In the genomic region with DNA sequence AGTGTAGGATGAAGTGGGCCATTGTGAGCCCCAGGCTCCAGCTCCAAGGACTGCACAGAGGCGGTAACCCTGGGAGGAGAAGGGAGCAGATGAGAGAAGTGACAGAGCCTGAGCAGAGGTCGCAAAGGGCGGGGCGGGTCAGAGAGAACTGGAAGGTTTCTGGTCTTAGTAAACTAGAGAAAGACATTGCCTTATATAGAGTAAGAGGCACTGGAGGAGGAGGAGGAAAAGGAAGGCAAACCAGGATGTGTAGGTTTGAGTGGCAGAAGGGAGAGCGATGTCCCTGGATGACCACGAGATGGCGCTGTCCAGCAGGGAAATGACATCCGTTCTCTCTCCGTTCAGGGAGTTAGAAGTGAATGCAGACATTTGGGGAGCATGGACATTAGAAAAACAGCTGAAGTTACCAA, we compare ENCODE assay signal across 8 cellular contexts. TPM values are rescaled to one million over a fixed set of nuclear protein-coding genes. Genes with fewer than 3 reads are reported as not detected.
A peak's percentile ranks its signal among the peaks of the same experiment; 100 is the strongest.
DNase-seq lines count a peak whose midpoint lies in the region; ATAC-seq and TF ChIP-seq lines count a peak whose summit lies in the region.

No MANE protein-coding gene starts in this region.

- intact Hi-C loops in upper lobe of right lung (cut with DNase I): no loop called here

- no peak overlapping the region for H2AFZ ChIP-seq in parathyroid adenoma

- H3K4me2 ChIP-seq in parathyroid adenoma (ENCODE audit: low read length): no peak overlapping the region

- H3K4me1 ChIP-seq in SJCRH30 (no peaks in the 10 kb centered on the region; the same call in 1 of the 2 replicates), parathyroid adenoma (no peaks in the 10 kb centered on the region), upper lobe of right lung (no peaks in the 10 kb centered on the region)

- no peak overlapping the region for H3K27ac ChIP-seq in SJCRH30
- no peak overlapping the region for H3K27ac ChIP-seq in parathyroid adenoma
- H3K27ac ChIP-seq in upper lobe of right lung: no peak overlapping the region

- TF ChIP-seq CTCF in parathyroid adenoma (IDR thresholded peaks at IDR 0.05) (peak; percentile 53), upper lobe of right lung (IDR thresholded peaks at IDR 0.05) (peak; percentile 82)

- ATAC-seq in GM21786 (IDR thresholded peaks at IDR 0.05; ENCODE audit: unreplicated experiment) (peak; percentile 81), upper lobe of right lung (peak; percentile 97)

- H3K79me2 ChIP-seq in parathyroid adenoma: no peaks in the 10 kb centered on the region

- no peaks in the 10 kb centered on the region for H3K9me3 ChIP-seq in SJCRH30 (replicated peaks)
- no peaks in the 10 kb centered on the region for H3K9me3 ChIP-seq in parathyroid adenoma (ENCODE audit: control insufficient read depth, low read length)
- no peaks in the 10 kb centered on the region for H3K9me3 ChIP-seq in upper lobe of right lung

- DNase-seq in EH (ENCODE audit: low read depth) (peak; percentile 83), LHCN-M2 (ENCODE audit: low read depth) (peak; percentile 83), SJCRH30 (peak; percentile 64 to 91), glomerular endothelial cell (ENCODE audit: extremely low read depth, low read depth, low spot score) (peak; percentile 57), upper lobe of right lung (peak; percentile 79)
- DNase-seq in activated naive CD4-positive, alpha-beta T cell treated with Interleukin-2 at 50 U/mL for 16 hours: peak; percentile 69

- no peak overlapping the region for H3K4me3 ChIP-seq in SJCRH30
- no peak overlapping the region for H3K4me3 ChIP-seq in parathyroid adenoma (ENCODE audit: low read depth, low read length)
- no peak overlapping the region for H3K4me3 ChIP-seq in upper lobe of right lung

- H3K36me3 ChIP-seq in SJCRH30 (no peaks in the 10 kb centered on the region), parathyroid adenoma (ENCODE audit: control insufficient read depth, insufficient read depth, low read length) (no peaks in the 10 kb centered on the region), upper lobe of right lung (peaks cover 18% of the 10 kb centered on the region)

- H3K27me3 ChIP-seq in SJCRH30 (no peaks in the 10 kb centered on the region), parathyroid adenoma (ENCODE audit: control insufficient read depth, insufficient read depth, low read length) (no peaks in the 10 kb centered on the region), upper lobe of right lung (no peaks in the 10 kb centered on the region)

- H3K9ac ChIP-seq in parathyroid adenoma: no peak overlapping the region

RNA-seq across cellular contexts. Expression of gene STARD5, which starts 49.0 kb away (rescaled TPM):
- 4.3 and 4.6 TPM in 2 replicates for total RNA-seq in LHCN-M2 (2014; rRNA removed)
- polyA plus RNA-seq in LHCN-M2 (2012): 5.2 TPM
- 2.5 and 3.8 TPM in 2 replicates for total RNA-seq in SJCRH30 (2014; rRNA removed; shearing (Covaris generic))
- total RNA-seq in glomerular endothelial cell: 1.4 TPM in 2 replicates
- total RNA-seq in upper lobe of right lung: 5.4 TPM
